8 cellular contexts compared by ENCODE assay signal in genomic region chr6:170306324-170307079, GRCh38. TPM values are rescaled to one million over a fixed set of nuclear protein-coding genes. Genes with fewer than 3 reads are reported as not detected.
A peak's percentile ranks its signal among the peaks of the same experiment; 100 is the strongest.
DNase-seq lines count a peak whose midpoint lies in the region; ATAC-seq and TF ChIP-seq lines count a peak whose summit lies in the region.

FAM120B (plus strand) TSS chr6:170306758; CDS start chr6:170317391, 10,633 bp downstream.

- intact Hi-C loops in left cardiac atrium (cut with DNase I) (no loop called here), prostate gland (cut with DNase I) (loop anchor here (10.0 kb wide), 1 partner anchor 218 kb away; no protein-coding TSS in a partner anchor)

- H3K27me3 Mint-ChIP-seq in T-helper 1 cell treated with Interleukin-12 subunit alpha and Interleukin-12 subunit beta and Interleukin-4 antibody, amounts not matched to agents 30 μg/mL and 1 μg/mL, for 36 hours (ENCODE audit: low read depth), result peaks cover 35% of the 10 kb centered on the region

- peak within 1 kb of the TSS; percentile 97 for H3K27ac Mint-ChIP-seq in T-helper 1 cell treated with Interleukin-12 subunit alpha and Interleukin-12 subunit beta and Interleukin-4 antibody, amounts not matched to agents 30 μg/mL and 1 μg/mL, for 36 hours

- H3K4me1 Mint-ChIP-seq in T-helper 1 cell treated with Interleukin-12 subunit alpha and Interleukin-12 subunit beta and Interleukin-4 antibody, amounts not matched to agents 30 μg/mL and 1 μg/mL, for 36 hours (ENCODE audit: low read depth), result peaks cover 31% of the 10 kb centered on the region

- peak within 1 kb of the TSS; percentile 77 to 83 for H3K27ac ChIP-seq in prostate gland

- peaks cover 3% of the 10 kb centered on the region for H3K9me3 Mint-ChIP-seq in T-helper 1 cell treated with Interleukin-12 subunit alpha and Interleukin-12 subunit beta and Interleukin-4 antibody, amounts not matched to agents 30 μg/mL and 1 μg/mL, for 36 hours

- H3K27me3 ChIP-seq in prostate gland (replicated peaks; ENCODE audit: insufficient read depth), result no peaks in the 10 kb centered on the region

- no peaks in the 10 kb centered on the region for H3K36me3 ChIP-seq in prostate gland

- no peaks in the 10 kb centered on the region for H3K9me3 ChIP-seq in prostate gland

- under 1% methylated on average over 63 of the region's 97 CpGs for WGBS in prostate gland

- peak; percentile 74 for DNase-seq in NCI-H1694 treated with DMSO at 0.1 percent for 48 hours (lab: John Stamatoyannopoulos, UW)
- DNase-seq in amniotic stem cell (lab: John Stamatoyannopoulos, UW), result peak; percentile 87
- peak; percentile 99 for DNase-seq in left cardiac atrium
- DNase-seq in prostate gland (ENCODE audit: low spot score), result peak; percentile 97
- peak; percentile 97 for DNase-seq in ureter (ENCODE audit: low spot score)

- ATAC-seq in GM18499 (IDR thresholded peaks at IDR 0.05; ENCODE audit: insufficient read depth, unreplicated experiment) (peak; percentile 89), HG02938 (IDR thresholded peaks at IDR 0.05; ENCODE audit: unreplicated experiment) (peak; percentile 96), left cardiac atrium (peak; percentile 99)

- H3K4me1 ChIP-seq in prostate gland (replicated peaks), result peaks cover 11% of the 10 kb centered on the region

- H3K4me3 ChIP-seq in prostate gland, result peak within 1 kb of the TSS; percentile 88 to 99

- peak within 1 kb of the TSS; percentile 99 for H3K4me3 Mint-ChIP-seq in T-helper 1 cell treated with Interleukin-12 subunit alpha and Interleukin-12 subunit beta and Interleukin-4 antibody, amounts not matched to agents 30 μg/mL and 1 μg/mL, for 36 hours

- TF ChIP-seq CTCF in prostate gland (IDR thresholded peaks at IDR 0.05), result peak in 2 of 4 experiments; percentile 12 to 21

- TF ChIP-seq POLR2A in prostate gland (IDR thresholded peaks at IDR 0.05), result peak; percentile 87

- H3K36me3 Mint-ChIP-seq in T-helper 1 cell treated with Interleukin-12 subunit alpha and Interleukin-12 subunit beta and Interleukin-4 antibody, amounts not matched to agents 30 μg/mL and 1 μg/mL, for 36 hours (ENCODE audit: low read depth), result peaks cover 17% of the 10 kb centered on the region

RNA-seq across cellular contexts. Expression of gene FAM120B, which starts in this region (rescaled TPM):
- total RNA-seq in left cardiac atrium (10 to 100 TPM; 20.8 to 23.2 TPM), prostate gland (10 to 100 TPM; 28.8 to 45.0 TPM), ureter (54.5 TPM)

Comparison
In these comparisons a context has a peak if more than half of its experiments do, and no peak if none do; other contexts are left out.
1. Peak in every context shown above with its lines: DNase-seq, ATAC-seq, H3K4me3 ChIP-seq and H3K27ac ChIP-seq.